In the genomic region with DNA sequence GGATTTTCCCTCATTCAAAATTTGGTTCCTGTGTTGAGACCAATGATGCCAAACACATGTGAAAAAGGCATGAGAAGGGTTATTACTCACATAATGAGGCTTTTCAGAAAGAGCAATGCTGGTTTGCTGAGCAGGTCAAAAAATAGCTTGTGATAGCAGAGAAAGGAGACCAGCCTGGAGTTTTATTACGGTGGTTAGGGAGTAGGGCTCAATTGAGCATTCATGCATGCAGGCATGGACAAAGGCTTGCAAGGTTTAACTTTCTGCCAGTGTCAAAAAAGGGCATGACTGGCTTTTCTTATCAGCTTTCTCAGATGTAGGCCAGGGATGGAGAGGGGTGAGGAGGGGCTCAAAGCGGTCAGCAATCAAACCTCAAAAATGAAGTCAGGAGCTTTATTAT, we compare ENCODE assay signal across 15 cellular contexts.
"Had no signal": no experiment of that assay in that cellular context is flagged by ENCODE, and none has a peak within 500 bp of the region (broad histone marks: within the 10 kb centered on the region; RNA-seq: fewer than 3 reads in every experiment).

No MANE protein-coding gene starts in this region.

- H3K4me3 ChIP-seq: ascending aorta, colonic mucosa, esophagus muscularis mucosa, tibial nerve, vagina had no signal

- DNase-seq: activated CD4-positive, alpha-beta T cell treated with anti-CD3 and anti-CD28 coated beads for 1 hour; activated CD4-positive, alpha-beta T cell treated with anti-CD3 and anti-CD28 coated beads, Interleukin-2, amount 50 U/mL, for 4 hours; activated naive CD4-positive, alpha-beta T cell treated with Interleukin-2 at 50 U/mL for 16 hours; colonic mucosa; effector CD4-positive, alpha-beta T cell; hypothalamus; stimulated activated CD4-positive, alpha-beta T cell treated with anti-CD3 and anti-CD28 coated beads, Interleukin-4, amount 100 ng/mL, for 1 hour; stimulated activated naive CD4-positive, alpha-beta T cell treated with Interleukin-2 at 50 U/mL for 16 hours; substantia nigra; T-helper 1 cell; T1000 had no signal
